1 cellular context compared by ENCODE assay signal in the genomic region with DNA sequence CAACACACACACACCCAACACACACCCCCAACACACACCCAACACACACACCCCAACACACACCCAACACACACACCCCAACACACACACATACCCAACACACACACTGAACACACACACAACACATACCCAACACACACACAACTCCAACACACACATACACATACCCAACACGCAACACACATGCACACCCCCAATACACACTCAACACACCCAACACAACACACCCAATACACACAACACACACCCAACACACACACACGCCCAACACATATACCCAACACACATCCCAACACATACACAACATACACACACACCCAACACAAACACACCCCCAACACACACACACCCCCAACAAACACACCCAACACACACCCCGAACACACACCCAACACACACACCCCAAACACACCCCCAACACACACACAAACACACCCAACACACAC.
TF ChIP-seq lines count a peak whose summit lies in the region.

No MANE protein-coding gene starts in this region.

TF ChIP-seq in GM12878, 131 proteins besides CTCF, POLR2A, EP300 and RAD21:
- TF ChIP-seq POLR2AphosphoS5 (IDR thresholded peaks at IDR 0.05; ENCODE audit: low read length) (no peak), PAX5 (IDR thresholded peaks at IDR 0.05; ENCODE audit: borderline replicate concordance, low read depth, low read length) (no peak), FOXK2 (IDR thresholded peaks at IDR 0.05) (0 out of 2 replicates have a peak, but pooled peaks have one; percentile 14), SRF (IDR thresholded peaks at IDR 0.05; ENCODE audit: low read depth in 2 of 2, low read length in 2 of 2) (no peak), JUNB (IDR thresholded peaks at IDR 0.05) (no peak), RAD51 (IDR thresholded peaks at IDR 0.05) (no peak), RB1 (IDR thresholded peaks at IDR 0.05; ENCODE audit: borderline replicate concordance) (no peak), MYB (IDR thresholded peaks at IDR 0.05; ENCODE audit: borderline replicate concordance, low read depth, low read length) (no peak), CHD4 (IDR thresholded peaks at IDR 0.05) (0 out of 2 replicates have a peak, but pooled peaks have one; percentile 89), CEBPB (IDR thresholded peaks at IDR 0.05; ENCODE audit: borderline replicate concordance in 1 of 2, low read depth in 2 of 2, low read length in 2 of 2) (no peak), SMAD5 (IDR thresholded peaks at IDR 0.05; ENCODE audit: low read depth) (no peak)
- TF ChIP-seq, protein P1, sequence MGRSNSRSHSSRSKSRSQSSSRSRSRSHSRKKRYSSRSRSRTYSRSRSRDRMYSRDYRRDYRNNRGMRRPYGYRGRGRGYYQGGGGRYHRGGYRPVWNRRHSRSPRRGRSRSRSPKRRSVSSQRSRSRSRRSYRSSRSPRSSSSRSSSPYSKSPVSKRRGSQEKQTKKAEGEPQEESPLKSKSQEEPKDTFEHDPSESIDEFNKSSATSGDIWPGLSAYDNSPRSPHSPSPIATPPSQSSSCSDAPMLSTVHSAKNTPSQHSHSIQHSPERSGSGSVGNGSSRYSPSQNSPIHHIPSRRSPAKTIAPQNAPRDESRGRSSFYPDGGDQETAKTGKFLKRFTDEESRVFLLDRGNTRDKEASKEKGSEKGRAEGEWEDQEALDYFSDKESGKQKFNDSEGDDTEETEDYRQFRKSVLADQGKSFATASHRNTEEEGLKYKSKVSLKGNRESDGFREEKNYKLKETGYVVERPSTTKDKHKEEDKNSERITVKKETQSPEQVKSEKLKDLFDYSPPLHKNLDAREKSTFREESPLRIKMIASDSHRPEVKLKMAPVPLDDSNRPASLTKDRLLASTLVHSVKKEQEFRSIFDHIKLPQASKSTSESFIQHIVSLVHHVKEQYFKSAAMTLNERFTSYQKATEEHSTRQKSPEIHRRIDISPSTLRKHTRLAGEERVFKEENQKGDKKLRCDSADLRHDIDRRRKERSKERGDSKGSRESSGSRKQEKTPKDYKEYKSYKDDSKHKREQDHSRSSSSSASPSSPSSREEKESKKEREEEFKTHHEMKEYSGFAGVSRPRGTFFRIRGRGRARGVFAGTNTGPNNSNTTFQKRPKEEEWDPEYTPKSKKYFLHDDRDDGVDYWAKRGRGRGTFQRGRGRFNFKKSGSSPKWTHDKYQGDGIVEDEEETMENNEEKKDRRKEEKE (IDR thresholded peaks at IDR 0.05): no peak
- TF ChIP-seq, protein P2, sequence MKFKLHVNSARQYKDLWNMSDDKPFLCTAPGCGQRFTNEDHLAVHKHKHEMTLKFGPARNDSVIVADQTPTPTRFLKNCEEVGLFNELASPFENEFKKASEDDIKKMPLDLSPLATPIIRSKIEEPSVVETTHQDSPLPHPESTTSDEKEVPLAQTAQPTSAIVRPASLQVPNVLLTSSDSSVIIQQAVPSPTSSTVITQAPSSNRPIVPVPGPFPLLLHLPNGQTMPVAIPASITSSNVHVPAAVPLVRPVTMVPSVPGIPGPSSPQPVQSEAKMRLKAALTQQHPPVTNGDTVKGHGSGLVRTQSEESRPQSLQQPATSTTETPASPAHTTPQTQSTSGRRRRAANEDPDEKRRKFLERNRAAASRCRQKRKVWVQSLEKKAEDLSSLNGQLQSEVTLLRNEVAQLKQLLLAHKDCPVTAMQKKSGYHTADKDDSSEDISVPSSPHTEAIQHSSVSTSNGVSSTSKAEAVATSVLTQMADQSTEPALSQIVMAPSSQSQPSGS (IDR thresholded peaks at IDR 0.05; ENCODE audit: low read length): no peak
TF ChIP-seq in GM12878: peak in this region for 2.
